8 cellular contexts compared by ENCODE assay signal in genomic region chr11:14907411-14908213, GRCh38. TPM values are rescaled to one million over a fixed set of nuclear protein-coding genes. Genes with fewer than 3 reads are reported as not detected.
DNase-seq lines count a peak whose midpoint lies in the region; ATAC-seq and TF ChIP-seq lines count a peak whose summit lies in the region.

No MANE protein-coding gene starts in this region.

- peaks cover 2% of the 10 kb centered on the region for H3K27me3 Mint-ChIP-seq in activated B cell treated with CpG ODN at 0.5 μM for 24 hours

- peaks cover 2% of the 10 kb centered on the region for H3K36me3 Mint-ChIP-seq in activated B cell treated with CpG ODN at 0.5 μM for 24 hours (ENCODE audit: low read depth)

- no peak for TF ChIP-seq CTCF in activated B cell treated with CpG ODN at 0.5 μM for 24 hours (IDR thresholded peaks at IDR 0.05)
- TF ChIP-seq CTCF in mammary epithelial cell (conservative IDR thresholded peaks at IDR 0.05 in 1 of 2, IDR thresholded peaks at IDR 0.05 in 1 of 2; ENCODE audit: extremely low read depth in 1 of 2, insufficient read depth in 1 of 2, low read depth in 1 of 2, low read length in 2 of 2) = peak; percentile 61 to 75
- peak; percentile 70 to 81 (median 77) for TF ChIP-seq CTCF in right lobe of liver (IDR thresholded peaks at IDR 0.05)

- in situ Hi-C loops in mammary epithelial cell (cut with MboI; ENCODE audit: low sequenced_read_pairs in 2 of 2) = loop anchor here (5.0 to 10.0 kb wide), 3 partner anchors 120 to 383 kb away; partner anchors contain the start of gene PSMA1 (in 1 of the 2)

- H3K4me1 ChIP-seq in mammary epithelial cell (ENCODE audit: insufficient read depth, low read length) = no peaks in the 10 kb centered on the region
- peaks cover 0 to 13% (median 3%) of the 10 kb centered on the region in 4 donors for H3K4me1 ChIP-seq in right lobe of liver

- no peak overlapping the region for H3K4me3 Mint-ChIP-seq in activated B cell treated with CpG ODN at 0.5 μM for 24 hours

- H3K27ac ChIP-seq in mammary epithelial cell (ENCODE audit: insufficient read depth, low read depth, low read length) = no peak overlapping the region
- H3K27ac ChIP-seq in right lobe of liver = no peak overlapping the region

- TF ChIP-seq POLR2A in right lobe of liver (IDR thresholded peaks at IDR 0.05) = no peak

- H3K27me3 ChIP-seq in mammary epithelial cell (ENCODE audit: insufficient read depth, low read length) (no peaks in the 10 kb centered on the region), right lobe of liver (no peaks in the 10 kb centered on the region)

- CTCF ChIA-PET in activated B cell treated with CpG ODN at 0.5 μM for 24 hours (lab: Charles Lee) = interaction anchor here (0.6 to 8.4 kb wide), 72 partner anchors 9 to 453 kb away, joined by 3 to 202 read pairs (median 4); partner anchors contain the start of genes CALCB, COPB1, CYP2R1 and PDE3B
- CTCF ChIA-PET in mammary epithelial cell (lab: Charles Lee; ENCODE audit: low non-redundant PET) = interaction anchor here (0.6 to 2.6 kb wide), 11 partner anchors 16 to 374 kb away, joined by 3 to 49 read pairs (median 5); partner anchors contain the start of gene CYP2R1

- DNase-seq in SHP77 (lab: John Stamatoyannopoulos, UW) (peak; percentile 38 to 51), SHP77 treated with DMSO at 0.1 percent for 48 hours (lab: John Stamatoyannopoulos, UW) (no peak), NCI-H2081 treated with DMSO at 0.1 percent for 48 hours (lab: John Stamatoyannopoulos, UW) (peak; percentile 24), activated B cell treated with CpG ODN at 0.5 μM for 24 hours (peak; percentile 73), mammary epithelial cell (peak; percentile 27), right lobe of liver (peak; percentile 77 to 85 (median 78))
- peak; percentile 57 for DNase-seq in stimulated activated CD8-positive, alpha-beta memory T cell treated with anti-CD3 and anti-CD28 coated beads, Interleukin-12 subunit alpha, Interleukin-12 subunit beta, amount 100 ng/mL, for 24 hours (ENCODE audit: extremely low read depth)

- H3K27ac Mint-ChIP-seq in activated B cell treated with CpG ODN at 0.5 μM for 24 hours = no peak overlapping the region

- no peaks in the 10 kb centered on the region for H3K36me3 ChIP-seq in mammary epithelial cell (ENCODE audit: insufficient read depth, low read length)
- no peaks in the 10 kb centered on the region for H3K36me3 ChIP-seq in right lobe of liver

- H3K9me3 ChIP-seq in mammary epithelial cell (replicated peaks; ENCODE audit: insufficient read depth, low read length) (no peaks in the 10 kb centered on the region), right lobe of liver (no peaks in the 10 kb centered on the region)

- H3K4me2 ChIP-seq in mammary epithelial cell (ENCODE audit: insufficient read depth, low read depth, low read length) = no peak overlapping the region

- H3K9me3 Mint-ChIP-seq in activated B cell treated with CpG ODN at 0.5 μM for 24 hours = no peaks in the 10 kb centered on the region

- WGBS in mammary epithelial cell (ENCODE audit: low coverage, missing lambda C conversion rate) = 22% methylated on average over 12 of the region's 13 CpGs
- WGBS in right lobe of liver (ENCODE audit: insufficient coverage, low coverage, low lambda C conversion rate, missing lambda C conversion rate) = 10% methylated on average over 3 of the region's 13 CpGs

- H3K79me2 ChIP-seq in mammary epithelial cell (ENCODE audit: insufficient read depth, low read length) = no peaks in the 10 kb centered on the region

- H3K9ac ChIP-seq in mammary epithelial cell (ENCODE audit: insufficient read depth, low read length) = no peak overlapping the region

- H3K4me1 Mint-ChIP-seq in activated B cell treated with CpG ODN at 0.5 μM for 24 hours = peaks cover 45% of the 10 kb centered on the region

- intact Hi-C loops in activated B cell treated with CpG ODN at 0.5 μM for 24 hours (cut with micrococcal nuclease) = loop anchor here (1.0 to 5.0 kb wide), 15 partner anchors 68 to 1700 kb away; partner anchors contain the start of genes COPB1 and FAR1
- intact Hi-C loops in mammary epithelial cell (cut with micrococcal nuclease) = loop anchor here (1.0 to 5.0 kb wide), 7 partner anchors 67 to 370 kb away; no protein-coding TSS in a partner anchor
- intact Hi-C loops in right lobe of liver (cut with DNase I) = loop anchor here (10.0 kb wide), 2 partner anchors 113 to 373 kb away; no protein-coding TSS in a partner anchor

- no TSS peak for BruUV-seq in mammary epithelial cell (replicated peaks; lab: Mats Ljungman, UMichigan)

- no peak overlapping the region for H3K4me3 ChIP-seq in mammary epithelial cell (replicated peaks in 1 of 3; ENCODE audit: insufficient read depth in 1 of 3, low read depth in 2 of 3, low read length in 3 of 3)
- H3K4me3 ChIP-seq in right lobe of liver = peak overlapping the region in 1 of 3 donors; percentile 8

- ATAC-seq in HG02938 (IDR thresholded peaks at IDR 0.05; ENCODE audit: unreplicated experiment) = peak; percentile 47
- ATAC-seq in activated B cell treated with CpG ODN at 0.5 μM for 24 hours (ENCODE audit: low read depth) = peak; percentile 47
- peak; percentile 67 to 83 (median 72) for ATAC-seq in right lobe of liver

- H4K20me1 ChIP-seq in mammary epithelial cell (ENCODE audit: insufficient read depth, low read length) = no peaks in the 10 kb centered on the region

- POLR2A ChIA-PET in activated B cell treated with CpG ODN at 0.5 μM for 24 hours (lab: Charles Lee) = interaction anchor here (1.2 to 5.2 kb wide), 9 partner anchors 16 to 407 kb away, joined by 3 to 58 read pairs (median 7); partner anchors contain the start of genes CYP2R1, PDE3B and PSMA1

- no peak overlapping the region for H2AFZ ChIP-seq in mammary epithelial cell (ENCODE audit: low read depth, low read length)

- dilution Hi-C loops in mammary epithelial cell (cut with HindIII; ENCODE audit: low sequenced_read_pairs) = no loop called here

RNA-seq across cellular contexts. Expression of gene CYP2R1, which starts 15.6 kb away (rescaled TPM):
- total RNA-seq in activated B cell treated with CpG ODN at 0.5 μM for 24 hours = 20.1 and 22.0 TPM in 2 replicates
- total RNA-seq in mammary epithelial cell = 10 to 100 TPM; 15.3 to 15.4 TPM
- polyA plus RNA-seq in mammary epithelial cell = 8.8 TPM
- polyA minus RNA-seq in mammary epithelial cell = 8.9 TPM
- total RNA-seq in right lobe of liver = 10 to 100 TPM in 1 of 6 experiments, 1 to 10 TPM in 5; 4.3 to 11.6 (median 6.3) TPM
